ENCODE assay signal across 12 cellular contexts in the genomic region with DNA sequence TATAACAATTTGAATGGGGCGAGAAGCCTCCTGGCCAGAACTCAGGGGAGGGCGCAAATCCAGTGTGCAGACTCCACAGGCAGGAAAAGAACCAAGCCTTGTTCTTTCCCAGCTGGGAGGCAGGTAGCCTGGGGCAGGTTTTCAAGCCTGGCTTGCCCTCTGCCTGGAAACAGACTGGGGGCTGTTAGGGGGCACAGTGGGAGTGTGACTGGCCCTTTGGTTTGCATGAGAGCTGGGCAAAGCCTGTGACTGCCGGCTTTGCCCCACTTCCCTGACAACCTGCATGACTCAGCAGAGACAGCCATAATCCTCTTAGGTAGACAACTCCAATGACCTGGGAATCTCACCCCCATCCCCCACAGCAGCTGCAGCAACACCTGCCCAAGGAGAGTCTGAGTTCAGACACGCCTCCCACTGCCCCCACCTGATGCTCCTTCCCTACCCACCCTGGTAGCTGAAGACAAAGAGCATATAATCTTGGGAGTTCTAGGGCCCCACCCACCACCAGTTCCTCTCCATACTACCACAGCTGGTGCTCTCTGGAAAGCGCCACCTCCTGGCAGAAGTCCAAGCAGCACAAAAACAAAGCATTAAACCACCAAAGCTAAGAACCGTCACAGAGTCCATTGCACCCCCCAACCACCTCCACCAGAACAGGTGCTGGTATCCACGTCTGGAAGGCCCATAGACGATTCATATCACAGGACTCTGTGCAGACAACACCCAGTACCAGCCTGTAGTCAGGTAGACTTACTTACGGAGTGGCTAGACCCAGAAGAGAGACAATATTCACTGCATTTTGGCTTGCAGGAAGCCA.
A peak's percentile ranks its signal among the peaks of the same experiment; 100 is the strongest.
DNase-seq lines count a peak whose midpoint lies in the region; ATAC-seq and TF ChIP-seq lines count a peak whose summit lies in the region.
"Had no signal": no experiment of that assay in that cellular context is flagged by ENCODE, and none has a peak within 500 bp of the region (broad histone marks: within the 10 kb centered on the region; RNA-seq: fewer than 3 reads in every experiment).

No MANE protein-coding gene starts in this region.

- H3K27me3 Mint-ChIP-seq in immature natural killer cell (ENCODE audit: low read depth in 3 of 3) = peaks cover 0 to 5% (median 0%) of the 10 kb centered on the region in 3 donors

- H3K27ac ChIP-seq in HUES48 (ENCODE audit: low read depth, low read length) (peak overlapping the region; percentile 92), hepatocyte (no peak overlapping the region)
- H3K27ac ChIP-seq: PC-9 had no signal

- 85% methylated on average over 9 of the region's 9 CpGs for WGBS in hepatocyte (ENCODE audit: low lambda C conversion rate, missing lambda C conversion rate)

- H3K4me1 Mint-ChIP-seq in immature natural killer cell = no peaks in the 10 kb centered on the region
- H3K4me1 Mint-ChIP-seq: memory B cell had no signal

- no peaks in the 10 kb centered on the region for H4K20me1 ChIP-seq in hepatocyte (ENCODE audit: insufficient read depth, poor library complexity, severe bottlenecking)

- peak; percentile 28 for TF ChIP-seq CTCF in hepatocyte (IDR thresholded peaks at IDR 0.05; ENCODE audit: poor library complexity)

- peaks cover 0 to 2% (median 0%) of the 10 kb centered on the region in 6 donors for H3K9me3 Mint-ChIP-seq in immature natural killer cell

- peak overlapping the region; percentile 20; the same call in 1 of the 2 replicates for H3K9ac ChIP-seq in HUES48 (ENCODE audit: low read depth, low read length)

- H3K4me3 Mint-ChIP-seq in immature natural killer cell = no peak overlapping the region
- H3K4me3 Mint-ChIP-seq: activated CD4-positive, alpha-beta memory T cell treated with anti-CD3 and anti-CD28 coated beads, Interleukin-2, amount 10 ng/mL, durations not matched to agents 7 days and 5 days; memory B cell had no signal

- peaks cover 11% of the 10 kb centered on the region; the same call in 1 of the 2 replicates for H3K9me3 ChIP-seq in HUES48 (ENCODE audit: control insufficient read depth, insufficient read depth, low read length)
- peaks cover 5% of the 10 kb centered on the region for H3K9me3 ChIP-seq in hepatocyte (ENCODE audit: low read depth)

- H3K4me3 ChIP-seq in HUES48 (ENCODE audit: low read depth, low read length) = no peak overlapping the region
- H3K4me3 ChIP-seq in hepatocyte = no peak overlapping the region
- H3K4me3 ChIP-seq: PC-9 had no signal

- H3K9me2 ChIP-seq in hepatocyte (replicated peaks; ENCODE audit: insufficient read depth) = no peaks in the 10 kb centered on the region

- DNase-seq in DMS153 treated with DMSO at 0.1 percent for 48 hours (lab: John Stamatoyannopoulos, UW; ENCODE audit: unreplicated experiment) = peak; percentile 13
- peak; percentile 98 for DNase-seq in NCI-H82 (lab: John Stamatoyannopoulos, UW)
- DNase-seq in hepatocyte (ENCODE audit: low spot score) = peak; percentile 26
- DNase-seq in activated CD4-positive, CD25-positive, alpha-beta regulatory T cell (lab: John Stamatoyannopoulos, UW) = no peak
- no peak for DNase-seq in immature natural killer cell
- DNase-seq: activated CD4-positive, alpha-beta memory T cell treated with anti-CD3 and anti-CD28 coated beads, Interleukin-2, amount 10 ng/mL, durations not matched to agents 7 days and 5 days; stimulated activated naive CD4-positive, alpha-beta T cell treated with Interleukin-2 at 50 U/mL for 16 hours had no signal

- H3K27ac Mint-ChIP-seq in immature natural killer cell = no peak overlapping the region
- H3K27ac Mint-ChIP-seq: activated CD4-positive, alpha-beta memory T cell treated with anti-CD3 and anti-CD28 coated beads, Interleukin-2, amount 10 ng/mL, durations not matched to agents 7 days and 5 days; memory B cell had no signal

- no peaks in the 10 kb centered on the region for H3K27me3 ChIP-seq in HUES48 (ENCODE audit: control insufficient read depth, insufficient read depth, low read length)
- no peaks in the 10 kb centered on the region for H3K27me3 ChIP-seq in hepatocyte

- no peaks in the 10 kb centered on the region for H3K36me3 Mint-ChIP-seq in immature natural killer cell
- H3K36me3 Mint-ChIP-seq: memory B cell had no signal

- H3K4me1 ChIP-seq in HUES48 (ENCODE audit: control insufficient read depth, insufficient read depth, low read length) = peaks cover 13% of the 10 kb centered on the region; the same call in 1 of the 2 replicates
- H3K4me1 ChIP-seq in hepatocyte (ENCODE audit: insufficient read depth) = no peaks in the 10 kb centered on the region

- no peak overlapping the region for H3K4me2 ChIP-seq in hepatocyte
- H3K4me2 ChIP-seq: PC-9 had no signal

- H3K36me3 ChIP-seq in HUES48 (ENCODE audit: control insufficient read depth, insufficient read depth, low read length) = no peaks in the 10 kb centered on the region; the same call in 1 of the 2 replicates
- H3K36me3 ChIP-seq in hepatocyte (replicated peaks; ENCODE audit: insufficient read depth, low read depth) = no peaks in the 10 kb centered on the region

- no peaks in the 10 kb centered on the region for H3K79me2 ChIP-seq in hepatocyte

- H2AFZ ChIP-seq in hepatocyte = no peak overlapping the region
- H2AFZ ChIP-seq: PC-9 had no signal

- ATAC-seq in HG03439 (IDR thresholded peaks at IDR 0.05; ENCODE audit: unreplicated experiment) = no peak
- ATAC-seq in HG02571 (IDR thresholded peaks at IDR 0.05; ENCODE audit: unreplicated experiment) = no peak

Comparison
In these comparisons a context has a peak if more than half of its experiments do, and no peak if none do; other contexts are left out.
1. DNase-seq: peak in DMS153 treated with DMSO at 0.1 percent for 48 hours (single experiment), NCI-H82 (single experiment) and hepatocyte (single experiment); none in activated CD4-positive, CD25-positive, alpha-beta regulatory T cell (0 of 4) and immature natural killer cell (0 of 3).